Comparison of ENCODE assay signal across 8 cellular contexts in genomic region chr7:130912910-130913720, GRCh38.
A peak's percentile ranks its signal among the peaks of the same experiment; 100 is the strongest.
DNase-seq lines count a peak whose midpoint lies in the region; ATAC-seq and TF ChIP-seq lines count a peak whose summit lies in the region.

No MANE protein-coding gene starts in this region.

- H3K27me3 ChIP-seq in neuron (ENCODE audit: insufficient read depth, low read length) = no peaks in the 10 kb centered on the region

- H3K4me3 ChIP-seq in epithelial cell of esophagus (ENCODE audit: low read length) (peak overlapping the region; percentile 57), neuron (ENCODE audit: low read length) (peak overlapping the region; percentile 26)

- peak; percentile 95 for ATAC-seq in GM18511 (IDR thresholded peaks at IDR 0.05; ENCODE audit: unreplicated experiment)
- peak; percentile 83 for ATAC-seq in HG02884 (IDR thresholded peaks at IDR 0.05; ENCODE audit: unreplicated experiment)
- peak; percentile 83 for ATAC-seq in activated CD8-positive, alpha-beta memory T cell treated with anti-CD3 and anti-CD28 coated beads, Interleukin-2, amount 10 ng/mL, durations not matched to agents 7 days and 5 days

- H3K27ac Mint-ChIP-seq in activated CD8-positive, alpha-beta memory T cell treated with anti-CD3 and anti-CD28 coated beads, Interleukin-2, amount 10 ng/mL, durations not matched to agents 7 days and 5 days = peak overlapping the region; percentile 99

- peak overlapping the region; percentile 63 for H3K27ac ChIP-seq in substantia nigra (ENCODE audit: low read depth, low read length, poor library complexity, severe bottlenecking)

- no peaks in the 10 kb centered on the region for H3K9me3 Mint-ChIP-seq in activated CD8-positive, alpha-beta memory T cell treated with anti-CD3 and anti-CD28 coated beads, Interleukin-2, amount 10 ng/mL, durations not matched to agents 7 days and 5 days (ENCODE audit: low read depth)

- H3K36me3 Mint-ChIP-seq in activated CD8-positive, alpha-beta memory T cell treated with anti-CD3 and anti-CD28 coated beads, Interleukin-2, amount 10 ng/mL, durations not matched to agents 7 days and 5 days = peaks cover 59% of the 10 kb centered on the region

- peaks cover 22% of the 10 kb centered on the region for H3K4me1 ChIP-seq in neuron (ENCODE audit: insufficient read depth, low read length)

- CTCF ChIA-PET in activated CD8-positive, alpha-beta memory T cell treated with anti-CD3 and anti-CD28 coated beads, Interleukin-2, amount 10 ng/mL, durations not matched to agents 7 days and 5 days (lab: Charles Lee) = interaction anchor here (0.5 to 3.9 kb wide), 8 partner anchors 10 to 143 kb away, joined by 3 to 24 read pairs (median 4); no protein-coding TSS in a partner anchor

- no peak overlapping the region for H2AFZ ChIP-seq in neuron (ENCODE audit: low read depth, low read length)

- no peak for TF ChIP-seq CTCF in epithelial cell of esophagus (IDR thresholded peaks at IDR 0.05; ENCODE audit: insufficient read depth, low read depth, low read length, missing control alignments)

- DNase-seq in NCI-H69 (lab: John Stamatoyannopoulos, UW) = peak; percentile 41
- peak; percentile 92 for DNase-seq in activated CD8-positive, alpha-beta memory T cell treated with anti-CD3 and anti-CD28 coated beads, Interleukin-2, amount 10 ng/mL, durations not matched to agents 7 days and 5 days
- peak; percentile 97 for DNase-seq in epithelial cell of esophagus (ENCODE audit: low read depth)
- peak in 17 of 49 donors; percentile 15 to 77 (median 36) for DNase-seq in substantia nigra (lab: John Stamatoyannopoulos, UW)
- DNase-seq in NCI-H1092 (lab: John Stamatoyannopoulos, UW) = no peak

- H3K27me3 Mint-ChIP-seq in activated CD8-positive, alpha-beta memory T cell treated with anti-CD3 and anti-CD28 coated beads, Interleukin-2, amount 10 ng/mL, durations not matched to agents 7 days and 5 days = no peaks in the 10 kb centered on the region

- no peaks in the 10 kb centered on the region for H3K36me3 ChIP-seq in neuron (ENCODE audit: insufficient read depth, low read length)

- H3K4me1 Mint-ChIP-seq in activated CD8-positive, alpha-beta memory T cell treated with anti-CD3 and anti-CD28 coated beads, Interleukin-2, amount 10 ng/mL, durations not matched to agents 7 days and 5 days = peaks cover 89% of the 10 kb centered on the region

- H3K4me3 Mint-ChIP-seq in activated CD8-positive, alpha-beta memory T cell treated with anti-CD3 and anti-CD28 coated beads, Interleukin-2, amount 10 ng/mL, durations not matched to agents 7 days and 5 days = peak overlapping the region; percentile 87

- no peaks in the 10 kb centered on the region for H3K9me3 ChIP-seq in neuron (ENCODE audit: low read length)
